10 cellular contexts compared by ENCODE assay signal in genomic region chr4:57501715-57502114, GRCh38.
A peak's percentile ranks its signal among the peaks of the same experiment; 100 is the strongest.
DNase-seq lines count a peak whose midpoint lies in the region; ATAC-seq and TF ChIP-seq lines count a peak whose summit lies in the region.
"Had no signal": no experiment of that assay in that cellular context is flagged by ENCODE, and none has a peak within 500 bp of the region (broad histone marks: within the 10 kb centered on the region; RNA-seq: fewer than 3 reads in every experiment).

No MANE protein-coding gene starts in this region.

- TF ChIP-seq CTCF in GM10248 (IDR thresholded peaks at IDR 0.05; ENCODE audit: control extremely low read depth, extremely low read depth, low read depth, missing control alignments), result no peak

- CTCF ChIA-PET in GM10248 (lab: Yijun Ruan, JAX), result no interaction called here

- no peak overlapping the region for H3K4me3 ChIP-seq in skeletal muscle cell (ENCODE audit: low read depth, low read length)
- H3K4me3 ChIP-seq: mucosa of descending colon had no signal

- no peak for ATAC-seq in GM21529 (IDR thresholded peaks at IDR 0.05; ENCODE audit: unreplicated experiment)
- ATAC-seq: mucosa of descending colon had no signal

- DNase-seq in HS-5 (ENCODE audit: low read depth) (peak; percentile 32), astrocyte of the hippocampus (ENCODE audit: low read depth, low spot score) (peak; percentile 96), iPS DF 4.7 (ENCODE audit: extremely low read depth, low spot score) (peak; percentile 9), skeletal muscle cell (ENCODE audit: low read depth) (peak; percentile 45), GM10248 (ENCODE audit: extremely low spot score) (no peak), epidermal melanocyte (ENCODE audit: insufficient read length, low spot score) (no peak)
- DNase-seq: activated T-cell treated with anti-CD3 and anti-CD28 coated beads, Interleukin-2, amount 50 U/mL, for 1 hour; mucosa of descending colon; WERI-Rb-1 had no signal

- POLR2A ChIA-PET in GM10248 (lab: Yijun Ruan, JAX), result no interaction called here

Comparison
In these comparisons a context has a peak if more than half of its experiments do, and no peak if none do; other contexts are left out.
1. DNase-seq: peak in HS-5 (single experiment), astrocyte of the hippocampus (single experiment), iPS DF 4.7 (single experiment) and skeletal muscle cell (single experiment); none in GM10248 (single experiment) and epidermal melanocyte (single experiment).